8 cellular contexts compared by ENCODE assay signal in genomic region chr13:67231481-67231940, GRCh38. TPM values are rescaled to one million over a fixed set of nuclear protein-coding genes. Genes with fewer than 3 reads are reported as not detected.
A peak's percentile ranks its signal among the peaks of the same experiment; 100 is the strongest.
DNase-seq lines count a peak whose midpoint lies in the region; ATAC-seq and TF ChIP-seq lines count a peak whose summit lies in the region.

No MANE protein-coding gene starts in this region.

- H3K4me1 ChIP-seq in CD4-positive, CD25-positive, alpha-beta regulatory T cell (ENCODE audit: control insufficient read depth, insufficient read depth, low read length, poor library complexity, severe bottlenecking) = peaks cover 22% of the 10 kb centered on the region
- H3K4me1 ChIP-seq in endocrine pancreas (ENCODE audit: control insufficient read depth, insufficient read depth, low read length) = no peaks in the 10 kb centered on the region
- H3K4me1 ChIP-seq in osteoblast (ENCODE audit: insufficient read depth, low read length) = peaks cover 14% of the 10 kb centered on the region

- no peak for ATAC-seq in CD4-positive, CD25-positive, alpha-beta regulatory T cell (ENCODE audit: low read depth in 2 of 2)
- ATAC-seq in HG02763 (IDR thresholded peaks at IDR 0.05; ENCODE audit: unreplicated experiment) = no peak

- peak overlapping the region; percentile 96 for H2AFZ ChIP-seq in osteoblast (ENCODE audit: low read length)

- H3K4me2 ChIP-seq in osteoblast (ENCODE audit: insufficient read depth, low read length) = peak overlapping the region; percentile 98

- H3K27me3 Mint-ChIP-seq in CD4-positive, CD25-positive, alpha-beta regulatory T cell = peaks cover 6% of the 10 kb centered on the region
- H3K27me3 Mint-ChIP-seq in activated naive CD4-positive, alpha-beta T cell treated with anti-CD3 and anti-CD28 coated beads, Interleukin-2, amount 10 ng/mL, durations not matched to agents 7 days and 5 days = no peaks in the 10 kb centered on the region

- DNase-seq in CD4-positive, CD25-positive, alpha-beta regulatory T cell = no peak
- DNase-seq in NCI-H774 (lab: John Stamatoyannopoulos, UW) = peak; percentile 2
- peak; percentile 47 for DNase-seq in osteoblast (ENCODE audit: insufficient read length, low spot score, missing footprints)
- no peak for DNase-seq in NCI-H1436 (lab: John Stamatoyannopoulos, UW)
- no peak for DNase-seq in activated naive CD4-positive, alpha-beta T cell treated with anti-CD3 and anti-CD28 coated beads, Interleukin-2, amount 10 ng/mL, durations not matched to agents 7 days and 5 days
- no peak for DNase-seq in HCEC 1CT

- H3K9ac ChIP-seq in endocrine pancreas (ENCODE audit: control insufficient read depth, insufficient read depth, low read length) = peak overlapping the region; percentile 90

- no peaks in the 10 kb centered on the region for H3K36me3 ChIP-seq in CD4-positive, CD25-positive, alpha-beta regulatory T cell (ENCODE audit: control insufficient read depth, insufficient read depth, low read length)
- H3K36me3 ChIP-seq in endocrine pancreas (ENCODE audit: control insufficient read depth, insufficient read depth, low read length) (no peaks in the 10 kb centered on the region), osteoblast (ENCODE audit: insufficient read depth, low read length) (no peaks in the 10 kb centered on the region)

- no peaks in the 10 kb centered on the region for H3K9me3 Mint-ChIP-seq in CD4-positive, CD25-positive, alpha-beta regulatory T cell
- no peaks in the 10 kb centered on the region for H3K9me3 Mint-ChIP-seq in activated naive CD4-positive, alpha-beta T cell treated with anti-CD3 and anti-CD28 coated beads, Interleukin-2, amount 10 ng/mL, durations not matched to agents 7 days and 5 days

- peak overlapping the region; percentile 27 for H3K4me3 ChIP-seq in CD4-positive, CD25-positive, alpha-beta regulatory T cell (ENCODE audit: low read depth, low read length)
- H3K4me3 ChIP-seq in endocrine pancreas (ENCODE audit: control insufficient read depth, insufficient read depth, low read length) (peak overlapping the region; percentile 91), osteoblast (ENCODE audit: insufficient read depth, low read length) (peak overlapping the region; percentile 89)

- H3K4me3 Mint-ChIP-seq in CD4-positive, CD25-positive, alpha-beta regulatory T cell = peak overlapping the region in 1 of 4 donors; percentile 93
- H3K4me3 Mint-ChIP-seq in activated naive CD4-positive, alpha-beta T cell treated with anti-CD3 and anti-CD28 coated beads, Interleukin-2, amount 10 ng/mL, durations not matched to agents 7 days and 5 days = no peak overlapping the region

- H3K27me3 ChIP-seq in CD4-positive, CD25-positive, alpha-beta regulatory T cell (ENCODE audit: control insufficient read depth, insufficient read depth, low read length) = peaks cover 15% of the 10 kb centered on the region
- H3K27me3 ChIP-seq in endocrine pancreas (ENCODE audit: control insufficient read depth, insufficient read depth, low read length) = no peaks in the 10 kb centered on the region
- no peaks in the 10 kb centered on the region for H3K27me3 ChIP-seq in osteoblast (ENCODE audit: insufficient read depth, low read length)

- TF ChIP-seq CTCF in osteoblast (IDR thresholded peaks at IDR 0.05; ENCODE audit: extremely low read depth, low read depth, low read length) = no peak

- H3K27ac Mint-ChIP-seq in CD4-positive, CD25-positive, alpha-beta regulatory T cell = peak overlapping the region in 1 of 3 donors; percentile 24
- no peak overlapping the region for H3K27ac Mint-ChIP-seq in activated naive CD4-positive, alpha-beta T cell treated with anti-CD3 and anti-CD28 coated beads, Interleukin-2, amount 10 ng/mL, durations not matched to agents 7 days and 5 days

- H4K20me1 ChIP-seq in osteoblast (ENCODE audit: insufficient read depth, low read length) = no peaks in the 10 kb centered on the region

- CTCF ChIA-PET in activated naive CD4-positive, alpha-beta T cell treated with anti-CD3 and anti-CD28 coated beads, Interleukin-2, amount 10 ng/mL, durations not matched to agents 7 days and 5 days (lab: Charles Lee) = no interaction called here

- H3K27ac ChIP-seq in CD4-positive, CD25-positive, alpha-beta regulatory T cell (ENCODE audit: insufficient read depth, low read length, poor library complexity, severe bottlenecking) = no peak overlapping the region
- H3K27ac ChIP-seq in osteoblast (ENCODE audit: low read depth, low read length) = peak overlapping the region; percentile 82

- peaks cover 0 to 12% (median 4%) of the 10 kb centered on the region in 4 donors for H3K4me1 Mint-ChIP-seq in CD4-positive, CD25-positive, alpha-beta regulatory T cell
- peaks cover 7% of the 10 kb centered on the region for H3K4me1 Mint-ChIP-seq in activated naive CD4-positive, alpha-beta T cell treated with anti-CD3 and anti-CD28 coated beads, Interleukin-2, amount 10 ng/mL, durations not matched to agents 7 days and 5 days

- no peaks in the 10 kb centered on the region for H3K79me2 ChIP-seq in osteoblast (ENCODE audit: insufficient read depth, low read length)

- no peaks in the 10 kb centered on the region for H3K36me3 Mint-ChIP-seq in CD4-positive, CD25-positive, alpha-beta regulatory T cell
- no peaks in the 10 kb centered on the region for H3K36me3 Mint-ChIP-seq in activated naive CD4-positive, alpha-beta T cell treated with anti-CD3 and anti-CD28 coated beads, Interleukin-2, amount 10 ng/mL, durations not matched to agents 7 days and 5 days

- no peaks in the 10 kb centered on the region for H3K9me3 ChIP-seq in CD4-positive, CD25-positive, alpha-beta regulatory T cell (ENCODE audit: control insufficient read depth in 2 of 2, low read length in 2 of 2)
- H3K9me3 ChIP-seq in endocrine pancreas (ENCODE audit: control insufficient read depth, low read length) = no peaks in the 10 kb centered on the region
- H3K9me3 ChIP-seq in osteoblast (ENCODE audit: low read depth, low read length) = no peaks in the 10 kb centered on the region

RNA-seq across cellular contexts. Expression of gene PCDH9, which starts 1.4 kb away (rescaled TPM):
- total RNA-seq in CD4-positive, CD25-positive, alpha-beta regulatory T cell = 0.59 TPM
- polyA plus RNA-seq in CD4-positive, CD25-positive, alpha-beta regulatory T cell = under 1 TPM; 0.08 to 0.77 (median 0.09) TPM
- total RNA-seq in osteoblast = 1.1 and 2.9 TPM in 2 replicates

Comparison
In these comparisons a context has a peak if more than half of its experiments do, and no peak if none do; other contexts are left out.
1. DNase-seq: peak in NCI-H774 (single experiment) and osteoblast (single experiment); none in CD4-positive, CD25-positive, alpha-beta regulatory T cell (0 of 3), NCI-H1436 (single experiment), activated naive CD4-positive, alpha-beta T cell treated with anti-CD3 and anti-CD28 coated beads, Interleukin-2, amount 10 ng/mL, durations not matched to agents 7 days and 5 days (single experiment) and HCEC 1CT (single experiment).
2. H3K4me3 ChIP-seq: peak in every context shown above with its lines; median percentile 91 in endocrine pancreas; 89 in osteoblast; 27 in CD4-positive, CD25-positive, alpha-beta regulatory T cell.